Comparison of ENCODE assay signal across 20 cellular contexts in the genomic region with DNA sequence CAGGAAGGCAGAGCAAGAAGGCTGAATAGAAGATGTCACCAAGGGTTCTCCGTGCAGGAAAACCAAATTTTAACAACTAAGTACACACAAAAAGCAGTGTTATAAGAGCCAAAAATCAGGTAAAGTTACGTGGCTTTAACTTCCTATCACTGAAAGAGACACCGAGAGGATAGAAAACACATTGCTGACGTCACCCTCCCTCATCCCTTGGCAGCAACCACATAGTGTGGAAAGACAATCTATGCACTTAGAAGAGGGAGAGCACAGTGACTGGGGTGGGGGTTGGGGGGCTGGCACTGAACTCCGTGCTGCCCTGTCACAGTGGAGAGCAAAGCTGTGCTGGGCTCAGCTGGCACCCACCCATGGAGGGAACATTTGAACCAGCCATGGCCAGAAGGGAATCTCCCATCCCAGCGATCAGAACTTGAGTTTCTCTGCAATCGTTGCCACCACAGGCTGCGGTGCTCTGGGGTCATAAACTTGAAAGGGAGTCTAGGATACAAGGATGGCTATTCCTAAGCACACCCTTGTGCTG.
"Had no signal": no experiment of that assay in that cellular context is flagged by ENCODE, and none has a peak within 500 bp of the region (broad histone marks: within the 10 kb centered on the region; RNA-seq: fewer than 3 reads in every experiment).

No MANE protein-coding gene starts in this region.

- H3K27me3 ChIP-seq: hepatocyte, right atrium auricular region, testis had no signal

- DNase-seq: activated CD4-positive, alpha-beta T cell treated with anti-CD3 and anti-CD28 coated beads for 1 hour; activated CD8-positive, alpha-beta memory T cell treated with anti-CD3 and anti-CD28 coated beads for 24 hours; activated CD8-positive, alpha-beta memory T cell treated with anti-CD3 and anti-CD28 coated beads, Interleukin-2, amount 50 U/mL, for 48 hours; left cardiac atrium; SK-N-SH; small intestine; stimulated activated CD4-positive, alpha-beta T cell treated with anti-CD3 and anti-CD28 coated beads, Interleukin-4, amount 100 ng/mL, for 24 hours; T-helper 1 cell; T1000; testis had no signal

- H3K4me3 ChIP-seq: hepatocyte, lung, right atrium auricular region, testis had no signal

- H3K4me3 Mint-ChIP-seq: activated naive CD8-positive, alpha-beta T cell; activated T-helper 1 cell treated with anti-CD3 and anti-CD28 coated beads, Interleukin-12 subunit alpha, Interleukin-12 subunit beta, Interleukin-2, Interleukin-4 antibody, amounts not matched to agents 30 ng/mL and 10 ng/mL and 1 ng/mL, durations not matched to agents 14 hours and 24 hours and 36 hours; stimulated activated memory B cell treated with anti-CD40 and anti-IgM and Interleukin-4, amounts not matched to agents 10 μg/mL and 1 μg/mL and 100 μg/mL, for 72 hours; type B pancreatic cell had no signal

- H3K27ac ChIP-seq: epithelial cell of prostate, hepatocyte, right atrium auricular region, testis, VCaP had no signal

- H3K4me1 ChIP-seq: testis had no signal

- H3K9me3 ChIP-seq: testis had no signal

- H3K27me3 Mint-ChIP-seq: activated naive CD8-positive, alpha-beta T cell; progenitor cell of endocrine pancreas; stimulated activated memory B cell treated with anti-CD40 and anti-IgM and Interleukin-4, amounts not matched to agents 10 μg/mL and 1 μg/mL and 100 μg/mL, for 72 hours; type B pancreatic cell had no signal

- H3K36me3 ChIP-seq: right atrium auricular region had no signal

- H3K27ac Mint-ChIP-seq: activated naive CD8-positive, alpha-beta T cell; activated T-helper 1 cell treated with anti-CD3 and anti-CD28 coated beads, Interleukin-12 subunit alpha, Interleukin-12 subunit beta, Interleukin-2, Interleukin-4 antibody, amounts not matched to agents 30 ng/mL and 10 ng/mL and 1 ng/mL, durations not matched to agents 14 hours and 24 hours and 36 hours; progenitor cell of endocrine pancreas; stimulated activated memory B cell treated with anti-CD40 and anti-IgM and Interleukin-4, amounts not matched to agents 10 μg/mL and 1 μg/mL and 100 μg/mL, for 72 hours; type B pancreatic cell had no signal

- ATAC-seq: stimulated activated memory B cell treated with anti-CD40 and anti-IgM and Interleukin-4, amounts not matched to agents 10 μg/mL and 1 μg/mL and 100 μg/mL, for 72 hours had no signal
